Comparison of ENCODE assay signal across 10 cellular contexts in genomic region chr2:231701456-231702373, GRCh38. TPM values are rescaled to one million over a fixed set of nuclear protein-coding genes. Genes with fewer than 3 reads are reported as not detected.
A peak's percentile ranks its signal among the peaks of the same experiment; 100 is the strongest.
DNase-seq lines count a peak whose midpoint lies in the region; ATAC-seq, FAIRE-seq and TF ChIP-seq lines count a peak whose summit lies in the region.
"Had no signal": no experiment of that assay in that cellular context is flagged by ENCODE, and none has a peak within 500 bp of the region (broad histone marks: within the 10 kb centered on the region; RNA-seq: fewer than 3 reads in every experiment).

No MANE protein-coding gene starts in this region.

- H3T11ph ChIP-seq in H9 (ENCODE audit: low read length) = no peak overlapping the region

- no peaks in the 10 kb centered on the region for H3K9me3 ChIP-seq in HepG2 (ENCODE audit: low read length)
- H3K9me3 ChIP-seq in H9 (ENCODE audit: control insufficient read depth, low read depth, low read length) = no peaks in the 10 kb centered on the region

- no peaks in the 10 kb centered on the region for H4K20me1 ChIP-seq in HepG2 (ENCODE audit: insufficient read depth, low read length)
- no peaks in the 10 kb centered on the region for H4K20me1 ChIP-seq in H9 (ENCODE audit: control insufficient read depth, insufficient read depth, insufficient read length)

- no peaks in the 10 kb centered on the region for H3K9me3 Mint-ChIP-seq in MCF 10A (ENCODE audit: unreplicated experiment)
- no peaks in the 10 kb centered on the region for H3K9me3 Mint-ChIP-seq in H9

- no peak overlapping the region for H4K8ac ChIP-seq in H9 (replicated peaks; ENCODE audit: insufficient read length, low read depth, low read length)

- no peak overlapping the region for H3K18ac ChIP-seq in H9 (ENCODE audit: insufficient read length, low read depth, low read length)

- no peak overlapping the region for H2BK120ac ChIP-seq in H9 (ENCODE audit: low read depth, low read length, poor library complexity, severe bottlenecking)

- TF ChIP-seq CTCF in MCF 10A (IDR thresholded peaks at IDR 0.05; ENCODE audit: unreplicated experiment) = no peak
- no peak; the same call in 1 of the 2 replicates for TF ChIP-seq CTCF in HepG2 (CRISPR knock-in tag; IDR thresholded peaks at IDR 0.05)
- TF ChIP-seq CTCF in H9 (conservative IDR thresholded peaks at IDR 0.05) = no peak

- peak; percentile 18 for FAIRE-seq in HepG2 (lab: Jason Lieb, UNC)

- H3K79me1 ChIP-seq in H9 (ENCODE audit: insufficient read depth, low read depth, low read length, poor library complexity, severe bottlenecking) = no peaks in the 10 kb centered on the region

- H3K27ac Mint-ChIP-seq in MCF 10A (ENCODE audit: low read depth, unreplicated experiment) (peak overlapping the region; percentile 71), H9 (peak overlapping the region in 1 of 3 experiments; percentile 91; a peak in 3 of 7 replicates)
- H3K27ac Mint-ChIP-seq: B cell had no signal

- no peaks in the 10 kb centered on the region for H3K36me3 ChIP-seq in HepG2 (replicated peaks in 1 of 2; ENCODE audit: control insufficient read depth in 1 of 2, insufficient read depth in 2 of 2, low read length in 2 of 2)

- H3K23ac ChIP-seq in H9 (ENCODE audit: insufficient read length, low read depth, low read length) = no peak overlapping the region

- 10% methylated on average over 20 of the region's 22 CpGs for WGBS in HepG2 (ENCODE audit: low lambda C conversion rate)
- WGBS in H9 (ENCODE audit: extremely low coverage, insufficient read length, low lambda C conversion rate) = no CpG with 5 or more reads among the region's 22 CpGs

- H4K91ac ChIP-seq in H9 (ENCODE audit: insufficient read length, low read depth, low read length) = no peak overlapping the region

- H3K14ac ChIP-seq in H9 (ENCODE audit: insufficient read depth, low read length) = no peak overlapping the region

- CTCF ChIA-PET in MCF 10A (lab: Yijun Ruan, JAX) = interaction anchor here (0.7 to 10.2 kb wide), 8 partner anchors 8 to 99 kb away, joined by 3 to 142 read pairs (median 4); no protein-coding TSS in a partner anchor
- CTCF ChIA-PET in HepG2 (lab: Yijun Ruan, JAX; ENCODE audit: low intra/inter-chr PET ratio, low total read pairs) = no interaction called here

- ATAC-seq in HepG2 (peak; percentile 56), HG03108 (IDR thresholded peaks at IDR 0.05; ENCODE audit: unreplicated experiment) (no peak)

- no peak for TF ChIP-seq RAD21 in HepG2 (CRISPR knock-in tag; IDR thresholded peaks at IDR 0.05)

- H2BK15ac ChIP-seq in H9 (ENCODE audit: low read depth, low read length) = no peak overlapping the region

- POLR2A ChIA-PET in MCF 10A (lab: Yijun Ruan, JAX) (interaction anchor here (1.2 to 2.5 kb wide), 14 partner anchors 8 to 237 kb away, joined by 3 to 21 read pairs (median 9); partner anchors contain the start of genes NCL and PDE6D), HepG2 (lab: Yijun Ruan, JAX) (interaction anchor here (0.6 to 6.5 kb wide), 13 partner anchors 8 to 238 kb away, joined by 3 to 52 read pairs (median 3); partner anchors contain the start of gene NCL)

- H3K4me3 ChIP-seq in HepG2 (replicated peaks in 1 of 3; ENCODE audit: insufficient read depth in 1 of 3, low read depth in 2 of 3, low read length in 3 of 3) = peak overlapping the region; percentile 32 to 67 (median 33)

- H2AFZ ChIP-seq in HepG2 (ENCODE audit: low read length) (peak overlapping the region; percentile 33), H9 (ENCODE audit: low read length) (no peak overlapping the region)

- in situ Hi-C loops in HepG2 (cut with HindIII; ENCODE audit: extremely low pct_ligation_motif_present, low pct_unique_long_range_greater_than_20kb) = no loop called here

- peak overlapping the region; percentile 89 for H3K4me2 ChIP-seq in HepG2 (ENCODE audit: low read depth, low read length)
- H3K4me2 ChIP-seq in H9 (ENCODE audit: insufficient read depth, insufficient read length, low read length) = no peak overlapping the region

- peak overlapping the region; percentile 28 for H3K27ac ChIP-seq in HepG2 (ENCODE audit: extremely low read length, insufficient read depth, low read length)
- H3K27ac ChIP-seq in H9 (ENCODE audit: insufficient read length, low read depth, low read length) = no peak overlapping the region

- TF ChIP-seq EP300 in HepG2 (IDR thresholded peaks at IDR 0.05; ENCODE audit: low read depth in 2 of 2, low read length in 2 of 2) = no peak
- no peak for TF ChIP-seq EP300 in HepG2 (CRISPR knock-in tag; IDR thresholded peaks at IDR 0.05; ENCODE audit: borderline replicate concordance)

- H2AK5ac ChIP-seq in H9 (ENCODE audit: insufficient read length, low read length) = no peak overlapping the region

- H3K4me3 Mint-ChIP-seq in MCF 10A (ENCODE audit: unreplicated experiment) = peak overlapping the region; percentile 58
- no peak overlapping the region for H3K4me3 Mint-ChIP-seq in H9
- H3K4me3 Mint-ChIP-seq: B cell had no signal

- no peaks in the 10 kb centered on the region for H3K27me3 Mint-ChIP-seq in MCF 10A (ENCODE audit: insufficient read depth, unreplicated experiment)
- peaks cover 2% of the 10 kb centered on the region; the same call in 1 of the 2 replicates for H3K27me3 Mint-ChIP-seq in H9 (ENCODE audit: low read depth)
- H3K27me3 Mint-ChIP-seq: B cell had no signal

- H2BK12ac ChIP-seq in H9 (ENCODE audit: insufficient read length, low read depth, low read length) = no peak overlapping the region

- DNase-seq in AG20443 (ENCODE audit: low spot score) (peak; percentile 63), NCI-H187 treated with DMSO at 0.1 percent for 48 hours (lab: John Stamatoyannopoulos, UW) (peak; percentile 12), MCF 10A (ENCODE audit: unreplicated experiment) (peak; percentile 98), HepG2 (ENCODE audit: low spot score) (peak; percentile 45), H9 (no peak), SK-N-DZ (ENCODE audit: low spot score) (no peak)
- DNase-seq in activated effector memory CD4-positive, alpha-beta T cell treated with anti-CD3 and anti-CD28 coated beads, Interleukin-2, amount 50 U/mL, for 16 hours = no peak
- DNase-seq: T-helper 1 cell had no signal

- BruUV-seq in MCF 10A (replicated peaks; lab: Mats Ljungman, UMichigan) (TSS peak; percentile 39), HepG2 (replicated peaks; lab: Mats Ljungman, UMichigan) (no TSS peak)

- no peak overlapping the region for H4K5ac ChIP-seq in H9 (ENCODE audit: insufficient read length, low read depth, low read length)

- H3K4me1 Mint-ChIP-seq in MCF 10A (ENCODE audit: insufficient read depth, unreplicated experiment) = peaks cover 11% of the 10 kb centered on the region
- H3K4me1 Mint-ChIP-seq in H9 = peaks cover 15 to 16% of the 10 kb centered on the region in 2 experiments

- H3K36me3 Mint-ChIP-seq in MCF 10A (ENCODE audit: insufficient read depth, unreplicated experiment) = peaks cover 7% of the 10 kb centered on the region
- peaks cover 2 to 8% (median 5%) of the 10 kb centered on the region in 3 experiments; a peak in 6 of 7 replicates for H3K36me3 Mint-ChIP-seq in H9 (ENCODE audit: insufficient read depth in 1 of 3, low read depth in 3 of 3)

- peaks cover 53% of the 10 kb centered on the region for H3K4me1 ChIP-seq in HepG2 (ENCODE audit: insufficient read depth, low read length)
- H3K4me1 ChIP-seq in H9 (ENCODE audit: insufficient read depth, low read length) = no peaks in the 10 kb centered on the region

- H2BK5ac ChIP-seq in H9 (ENCODE audit: insufficient read length, low read length) = no peak overlapping the region

- no peak overlapping the region for H3K4ac ChIP-seq in H9 (ENCODE audit: low read depth, low read length)

- H3K79me2 ChIP-seq in HepG2 (ENCODE audit: insufficient read depth, low read length) (peaks cover 3% of the 10 kb centered on the region), H9 (ENCODE audit: insufficient read depth, low read length) (no peaks in the 10 kb centered on the region)

- H3K27me3 ChIP-seq in HepG2 (ENCODE audit: control insufficient read depth in 1 of 2, insufficient read depth in 2 of 2, low read length in 2 of 2) (no peaks in the 10 kb centered on the region), H9 (ENCODE audit: insufficient read depth, low read length) (no peaks in the 10 kb centered on the region)

- peaks cover 6% of the 10 kb centered on the region for H3K23me2 ChIP-seq in H9 (ENCODE audit: insufficient read length, low read depth, low read length, poor library complexity, severe bottlenecking)

- H3K9ac ChIP-seq in HepG2 (ENCODE audit: insufficient read depth, low read depth, low read length) = peak overlapping the region; percentile 64
- H3K9ac ChIP-seq in H9 (ENCODE audit: extremely low read depth, insufficient read length, low read length) = no peak overlapping the region

- H2BK20ac ChIP-seq in H9 (ENCODE audit: low read depth, low read length, poor library complexity, severe bottlenecking) = no peak overlapping the region

- no peak overlapping the region for H3K56ac ChIP-seq in H9 (ENCODE audit: insufficient read length, low read depth, low read length)

- 0 out of 4 replicates have a peak, but pooled peaks of 1 of the 2 experiments have one; percentile 36 for TF ChIP-seq POLR2A in HepG2 (IDR thresholded peaks at IDR 0.05; ENCODE audit: insufficient read depth in 1 of 2, low read depth in 2 of 2, low read length in 2 of 2)

- intact Hi-C loops in MCF 10A (cut with micrococcal nuclease) = no loop called here
- intact Hi-C loops in HepG2 (cut with micrococcal nuclease; ENCODE audit: unreplicated experiment) = loop anchor here (10.0 kb wide), 1 partner anchor 657 kb away; no protein-coding TSS in a partner anchor

RNA-seq across cellular contexts. Expression of gene PTMA, which starts 6.6 kb away (rescaled TPM):
- 501 and 713 TPM in 2 replicates for total RNA-seq in MCF 10A (2022)
- total RNA-seq in HepG2 (2016; rRNA removed; fragmentation: Illumina TruSeq; extraction: Trizol) = 1,086 and 1,212 TPM in 2 replicates
- total RNA-seq in HepG2 (2016; cell fraction: cytosol; rRNA removed; fragmentation: Illumina TruSeq; extraction: Trizol; ENCODE audit: low read depth) = 383 and 429 TPM in 2 replicates
- 1,123 and 1,183 TPM in 2 replicates for total RNA-seq in HepG2 (2016; cell fraction: insoluble cytoplasmic fraction; rRNA removed; fragmentation: Illumina TruSeq; extraction: Trizol)
- total RNA-seq in HepG2 (2016; cell fraction: membrane; rRNA removed; fragmentation: Illumina TruSeq; extraction: Trizol) = 561 and 605 TPM in 2 replicates
- 429 and 440 TPM in 2 replicates for total RNA-seq in HepG2 (2016; cell fraction: nucleus; rRNA removed; fragmentation: Illumina TruSeq; extraction: Trizol)
- polyA plus RNA-seq in HepG2 (2011; rRNA removed) = 174 and 190 TPM in 2 replicates
- 192 and 196 TPM in 2 replicates for polyA plus RNA-seq in HepG2 (2011; cell fraction: cytosol; rRNA removed)
- 112 and 149 TPM in 2 replicates for polyA plus RNA-seq in HepG2 (2011; cell fraction: nucleus; rRNA removed)
- 399 and 565 TPM in 2 replicates for polyA plus RNA-seq in HepG2 (2012)
- 460 and 492 TPM in 2 replicates for polyA plus RNA-seq in HepG2 (2016; cell fraction: cytosol; fragmentation: Illumina TruSeq; extraction: Trizol; ENCODE audit: low read depth)
- 2,053 and 2,108 TPM in 2 replicates for polyA plus RNA-seq in HepG2 (2016; cell fraction: insoluble cytoplasmic fraction; fragmentation: Illumina TruSeq; extraction: Trizol; ENCODE audit: low read depth)
- polyA plus RNA-seq in HepG2 (2016; cell fraction: membrane; fragmentation: Illumina TruSeq; extraction: Trizol; ENCODE audit: low read depth) = 673 and 705 TPM in 2 replicates
- 1,089 and 1,130 TPM in 2 replicates for polyA plus RNA-seq in HepG2 (2016; cell fraction: nucleus; fragmentation: Illumina TruSeq; extraction: Trizol; ENCODE audit: insufficient read depth, low read depth)
- polyA minus RNA-seq in HepG2 (2011; rRNA and poly(A)+ RNA removed; ENCODE audit: low replicate concordance) = 146 and 188 TPM in 2 replicates
- 210 and 216 TPM in 2 replicates for polyA minus RNA-seq in HepG2 (2011; cell fraction: cytosol; rRNA and poly(A)+ RNA removed)
- polyA minus RNA-seq in HepG2 (2011; cell fraction: nucleus; rRNA and poly(A)+ RNA removed) = 83.7 and 96.4 TPM in 2 replicates
- total RNA-seq in H9 (2021) = 1,963 and 2,010 TPM in 2 replicates
- polyA plus RNA-seq in SK-N-DZ (2014; cell fraction: cytosol; rRNA removed) = 2,656 and 2,739 TPM in 2 replicates
- 1,394 and 1,766 TPM in 2 replicates for polyA plus RNA-seq in SK-N-DZ (2014; cell fraction: nucleus; rRNA removed)

Comparison
In these comparisons a context has a peak if more than half of its experiments do, and no peak if none do; other contexts are left out.
1. DNase-seq: peak in AG20443 (single experiment), NCI-H187 treated with DMSO at 0.1 percent for 48 hours (single experiment), MCF 10A (single experiment) and HepG2 (single experiment); none in H9 (single experiment), SK-N-DZ (single experiment) and activated effector memory CD4-positive, alpha-beta T cell treated with anti-CD3 and anti-CD28 coated beads, Interleukin-2, amount 50 U/mL, for 16 hours (single experiment).